8 cellular contexts compared by ENCODE assay signal in the genomic region with DNA sequence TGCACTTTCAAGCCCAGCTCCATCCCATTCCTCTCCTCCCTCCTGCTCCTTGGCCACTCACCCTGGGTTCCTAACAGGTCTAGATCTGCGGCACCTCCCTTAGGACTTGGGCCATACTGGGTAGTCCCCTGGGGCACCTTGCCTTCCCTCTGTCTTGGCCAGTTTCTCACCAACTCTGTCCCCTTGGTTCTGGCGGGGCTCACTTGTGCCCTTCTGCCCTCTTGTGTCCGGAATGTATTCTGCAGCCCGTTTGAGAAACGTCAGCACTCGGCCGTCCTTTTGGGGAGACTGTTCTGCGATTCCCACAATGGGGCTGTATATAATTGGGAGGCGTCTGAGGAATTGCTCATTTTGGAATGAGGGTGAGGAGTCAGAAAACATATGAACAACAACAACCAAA.
A peak's percentile ranks its signal among the peaks of the same experiment; 100 is the strongest.
DNase-seq lines count a peak whose midpoint lies in the region; ATAC-seq and TF ChIP-seq lines count a peak whose summit lies in the region.

No MANE protein-coding gene starts in this region.

- in situ Hi-C loops in gastrocnemius medialis (cut with MboI; ENCODE audit: low sequenced_read_pairs in 4 of 4) = loop anchor here (10.0 to 25.0 kb wide), 3 partner anchors 527 to 1110 kb away; a partner anchor contains a TSS

- DNase-seq in BE2C = peak; percentile 21
- DNase-seq in GM20000 (ENCODE audit: low spot score) = peak; percentile 49
- peak; percentile 19 for DNase-seq in T1000 (lab: John Stamatoyannopoulos, UW)
- DNase-seq in glomerular visceral epithelial cell (ENCODE audit: extremely low spot score) = peak; percentile 15
- no peak for DNase-seq in gastrocnemius medialis
- DNase-seq in A172 (ENCODE audit: low spot score) = no peak

- TF ChIP-seq CTCF in BE2C (IDR thresholded peaks at IDR 0.05; ENCODE audit: low read depth, low read length) (peak; percentile 53), GM20000 (IDR thresholded peaks at IDR 0.05; ENCODE audit: extremely low read depth, missing control alignments) (peak; percentile 60), gastrocnemius medialis (IDR thresholded peaks at IDR 0.05 in 4 of 5, conservative IDR thresholded peaks at IDR 0.05 in 1 of 5) (peak in 4 of 5 experiments; percentile 33 to 54 (median 50))

- H3K27ac ChIP-seq in gastrocnemius medialis = no peak overlapping the region

- no peaks in the 10 kb centered on the region for H3K9me3 ChIP-seq in BE2C
- H3K9me3 ChIP-seq in gastrocnemius medialis = no peaks in the 10 kb centered on the region

- H3K36me3 ChIP-seq in BE2C (no peaks in the 10 kb centered on the region), gastrocnemius medialis (no peaks in the 10 kb centered on the region)

- intact Hi-C loops in gastrocnemius medialis (cut with DNase I; ENCODE audit: low total_unique reads) = loop anchor here (5.0 kb wide), 1 partner anchor 527 kb away; no protein-coding TSS in a partner anchor

- H3K4me3 ChIP-seq in BE2C (ENCODE audit: low read depth, low read length) (no peak overlapping the region), gastrocnemius medialis (no peak overlapping the region)

- no peak for TF ChIP-seq POLR2A in gastrocnemius medialis (IDR thresholded peaks at IDR 0.05)

- H3K4me1 ChIP-seq in BE2C (no peaks in the 10 kb centered on the region), gastrocnemius medialis (no peaks in the 10 kb centered on the region)

- peak; percentile 37 to 43 for ATAC-seq in gastrocnemius medialis
- no peak for ATAC-seq in GM18519 (IDR thresholded peaks at IDR 0.05; ENCODE audit: low FRiP score, unreplicated experiment)
- no peak for ATAC-seq in GM19035 (IDR thresholded peaks at IDR 0.05; ENCODE audit: unreplicated experiment)

- H3K27me3 ChIP-seq in BE2C = peaks cover 3% of the 10 kb centered on the region; the same call in 1 of the 2 replicates
- no peaks in the 10 kb centered on the region for H3K27me3 ChIP-seq in gastrocnemius medialis

Comparison
In these comparisons a context has a peak if more than half of its experiments do, and no peak if none do; other contexts are left out.
1. DNase-seq: peak in BE2C (single experiment), GM20000 (single experiment), T1000 (single experiment) and glomerular visceral epithelial cell (single experiment); none in gastrocnemius medialis (0 of 2) and A172 (single experiment).
2. ATAC-seq: peak in gastrocnemius medialis (2 of 2); none in GM18519 (single experiment) and GM19035 (single experiment).
3. Peak in every context shown above with its lines, with median percentiles within 50 percentile points of each other: CTCF ChIP-seq.